In the genomic region with DNA sequence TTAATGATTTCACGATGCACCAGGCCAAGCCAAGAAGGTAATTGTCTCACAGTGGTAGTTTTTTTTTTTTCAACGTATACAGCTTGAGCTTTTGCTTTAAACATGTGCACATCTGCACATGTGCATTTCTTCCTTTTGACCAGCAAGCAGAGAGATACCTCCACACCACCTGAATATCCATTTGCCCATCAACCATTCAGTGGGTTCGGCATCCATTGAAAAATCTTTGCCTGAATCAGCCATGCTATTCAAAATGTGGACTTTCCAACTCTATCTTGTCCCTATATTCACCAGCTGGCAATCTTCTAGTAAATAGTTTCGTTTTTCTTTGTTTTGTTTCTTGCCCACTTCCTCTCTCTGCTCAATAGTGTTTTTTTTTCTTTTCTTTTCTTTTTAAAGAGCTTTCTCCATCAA, we compare ENCODE assay signal across 1 cellular context.
TF ChIP-seq lines count a peak whose summit lies in the region.

No MANE protein-coding gene starts in this region.

TF ChIP-seq in HEK293T, 16 proteins besides CTCF, POLR2A, EP300 and RAD21 (continued from another document):
- TF ChIP-seq ARNT (IDR thresholded peaks at IDR 0.05) (no peak), FOXK2 (IDR thresholded peaks at IDR 0.05) (no peak), ZNF384 (IDR thresholded peaks at IDR 0.05) (no peak), FOXM1 (IDR thresholded peaks at IDR 0.05; ENCODE audit: borderline replicate concordance) (no peak), FOXA1 (IDR thresholded peaks at IDR 0.05) (no peak)
